8 cellular contexts compared by ENCODE assay signal in the genomic region with DNA sequence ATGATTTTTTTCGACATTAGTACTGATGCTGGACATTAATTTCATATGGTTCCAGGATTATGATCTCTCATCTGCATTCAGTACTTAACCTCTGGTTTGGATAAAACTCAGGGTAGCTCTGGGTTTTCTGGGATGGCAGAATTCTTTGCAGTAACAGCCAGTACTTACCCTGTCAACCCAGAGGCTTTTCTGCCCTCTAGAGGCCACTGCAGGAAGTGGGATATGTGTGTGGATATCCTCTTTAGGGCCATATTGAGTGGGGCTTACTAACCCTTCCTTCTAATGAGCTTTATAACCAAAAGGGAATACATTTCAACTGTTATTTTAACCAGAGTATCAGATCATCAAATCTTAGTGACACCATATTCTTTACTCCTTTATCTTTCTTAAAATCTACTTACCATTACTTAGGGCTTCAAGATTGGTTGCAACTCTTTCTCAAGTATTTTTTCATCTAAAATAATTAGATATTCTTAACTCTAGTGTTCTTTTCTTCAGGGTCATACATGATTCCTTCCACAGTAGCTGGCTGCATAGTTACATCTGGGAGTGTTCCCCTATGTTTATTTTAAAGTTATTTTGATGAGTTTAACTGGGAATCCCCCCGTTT.
DNase-seq lines count a peak whose midpoint lies in the region; ATAC-seq, FAIRE-seq and TF ChIP-seq lines count a peak whose summit lies in the region.

No MANE protein-coding gene starts in this region.

- no peak for FAIRE-seq in GM12892 (lab: Jason Lieb, UNC)

- peak; percentile 19 to 20 for DNase-seq in activated T-cell treated with anti-CD3 and anti-CD28 coated beads, Interleukin-2, amount 50 U/mL, for 48 hours
- no peak for DNase-seq in activated T-cell treated with anti-CD3 and anti-CD28 coated beads, Interleukin-2, amount 50 U/mL, for 1 hour
- DNase-seq in MM.1S = peak; percentile 40
- DNase-seq in SK-MEL-5 (ENCODE audit: low read depth, low spot score) = peak; percentile 80
- DNase-seq in islet precursor cell = peak; percentile 84
- DNase-seq in GM03348 (ENCODE audit: low spot score) = no peak
- no peak for DNase-seq in GM12892 (ENCODE audit: insufficient read length)

- no peaks in the 10 kb centered on the region for H4K20me1 ChIP-seq in MM.1S (ENCODE audit: insufficient read depth, low read length)

- no peaks in the 10 kb centered on the region for H3K27me3 ChIP-seq in MM.1S (replicated peaks; ENCODE audit: insufficient read depth, low read length)

- no peaks in the 10 kb centered on the region for H3K9me2 ChIP-seq in MM.1S (replicated peaks; ENCODE audit: insufficient read depth, low read length)

- ATAC-seq in HG02852 (IDR thresholded peaks at IDR 0.05; ENCODE audit: unreplicated experiment) = no peak

- peak; percentile 59 for TF ChIP-seq CTCF in MM.1S (IDR thresholded peaks at IDR 0.05; ENCODE audit: low read length)

- no peaks in the 10 kb centered on the region for H3F3A ChIP-seq in MM.1S (ENCODE audit: insufficient read depth, low read length)

- TF ChIP-seq POLR2A in GM12892 (IDR thresholded peaks at IDR 0.05; ENCODE audit: low read depth, low read length) = no peak

- in situ Hi-C loops in SK-MEL-5 (cut with HindIII; ENCODE audit: low pct_unique_long_range_greater_than_20kb, low sequenced_read_pairs) = no loop called here

- no peaks in the 10 kb centered on the region for H3K9me3 ChIP-seq in MM.1S (replicated peaks; ENCODE audit: insufficient read depth, low read length)

- H3K79me2 ChIP-seq in MM.1S (ENCODE audit: low read length) = no peaks in the 10 kb centered on the region

- H3K27ac ChIP-seq in MM.1S (ENCODE audit: low read length) = no peak overlapping the region

- H3K4me1 ChIP-seq in MM.1S (ENCODE audit: low read length) = no peaks in the 10 kb centered on the region

- H3K4me2 ChIP-seq in MM.1S (ENCODE audit: low read depth, low read length) = no peak overlapping the region

- no peaks in the 10 kb centered on the region for H3K36me3 ChIP-seq in MM.1S (replicated peaks; ENCODE audit: insufficient read depth, low read length)

- no peak overlapping the region for H3K4me3 ChIP-seq in MM.1S (ENCODE audit: low read length)

- H3K9ac ChIP-seq in MM.1S (ENCODE audit: low read length) = no peak overlapping the region

- H2AFZ ChIP-seq in MM.1S (ENCODE audit: low read length) = no peak overlapping the region

Comparison
In these comparisons a context has a peak if more than half of its experiments do, and no peak if none do; other contexts are left out.
1. DNase-seq: peak in activated T-cell treated with anti-CD3 and anti-CD28 coated beads, Interleukin-2, amount 50 U/mL, for 48 hours (2 of 2), MM.1S (single experiment), SK-MEL-5 (single experiment) and islet precursor cell (single experiment); none in activated T-cell treated with anti-CD3 and anti-CD28 coated beads, Interleukin-2, amount 50 U/mL, for 1 hour (single experiment), GM03348 (single experiment) and GM12892 (single experiment).